12 cellular contexts compared by ENCODE assay signal in the genomic region with DNA sequence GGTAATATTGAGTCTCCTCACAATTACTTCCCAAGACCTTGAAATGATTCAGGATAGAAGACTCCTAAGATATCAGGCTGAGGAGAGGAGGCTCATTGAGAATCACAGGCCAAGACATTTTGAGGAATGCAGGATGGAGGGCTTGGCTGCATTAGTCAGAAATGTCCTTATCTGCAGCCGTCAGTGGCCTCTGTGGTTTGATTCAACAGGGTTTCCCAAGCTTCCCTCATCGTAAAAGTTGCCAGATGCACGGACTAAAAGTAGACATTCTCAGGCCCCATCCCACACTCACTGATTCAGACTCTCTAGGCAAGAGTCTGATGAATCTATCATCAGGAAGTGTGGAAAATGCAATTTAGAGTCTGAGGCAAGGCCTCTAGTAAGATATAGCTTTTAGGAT. TPM values are rescaled to one million over a fixed set of nuclear protein-coding genes. Genes with fewer than 3 reads are reported as not detected.
DNase-seq lines count a peak whose midpoint lies in the region; ATAC-seq and TF ChIP-seq lines count a peak whose summit lies in the region.
"Had no signal": no experiment of that assay in that cellular context is flagged by ENCODE, and none has a peak within 500 bp of the region (broad histone marks: within the 10 kb centered on the region; RNA-seq: fewer than 3 reads in every experiment).

No MANE protein-coding gene starts in this region.

- peak; percentile 94 for DNase-seq in BJ (ENCODE audit: low read depth)
- DNase-seq in MG63 = peak; percentile 55
- peak; percentile 80 for DNase-seq in astrocyte of the cerebellum (ENCODE audit: low read depth)
- DNase-seq in kidney epithelial cell (ENCODE audit: low read depth) = peak; percentile 69
- DNase-seq in COLO668 (lab: John Stamatoyannopoulos, UW; ENCODE audit: unreplicated experiment) = no peak
- no peak for DNase-seq in GM13976 (ENCODE audit: low spot score)
- DNase-seq in NCI-H345 (lab: John Stamatoyannopoulos, UW) = no peak
- DNase-seq: COR-L47, kidney, NCI-H2227 treated with DMSO at 0.1 percent for 48 hours had no signal

- no peak for ATAC-seq in GM18505 (IDR thresholded peaks at IDR 0.05; ENCODE audit: unreplicated experiment)
- ATAC-seq: activated T-helper 17 cell treated with anti-CD3 and anti-CD28 coated beads, Interleukin-2, amount 50 U/mL, for 72 hours had no signal

- H3K36me3 ChIP-seq in BJ (ENCODE audit: control insufficient read depth, insufficient read depth, low read length) (no peaks in the 10 kb centered on the region), MG63 (no peaks in the 10 kb centered on the region), kidney epithelial cell (ENCODE audit: control insufficient read depth, insufficient read depth, low read length) (no peaks in the 10 kb centered on the region)

- H3K27me3 ChIP-seq in BJ (ENCODE audit: control insufficient read depth, insufficient read depth, low read length) = no peaks in the 10 kb centered on the region
- H3K27me3 ChIP-seq in MG63 = no peaks in the 10 kb centered on the region
- no peaks in the 10 kb centered on the region for H3K27me3 ChIP-seq in kidney epithelial cell (ENCODE audit: control insufficient read depth, insufficient read depth, low read length)

- TF ChIP-seq CTCF in BJ (IDR thresholded peaks at IDR 0.05; ENCODE audit: insufficient read depth, low read depth, low read length) (no peak), astrocyte of the cerebellum (IDR thresholded peaks at IDR 0.05; ENCODE audit: low read depth, low read length, missing control alignments) (no peak), kidney epithelial cell (IDR thresholded peaks at IDR 0.05; ENCODE audit: insufficient read depth, low read length, poor library complexity, severe bottlenecking) (no peak), GM13976 (IDR thresholded peaks at IDR 0.05; ENCODE audit: borderline replicate concordance, control extremely low read depth, extremely low read depth, insufficient read depth, missing control alignments) (no peak)

- TF ChIP-seq POLR2A in GM18505 (IDR thresholded peaks at IDR 0.05; ENCODE audit: borderline replicate concordance, extremely low read depth, insufficient read depth, insufficient read length) = no peak

- POLR2A ChIA-PET in BJ (lab: Charles Lee) = no interaction called here

- H3K4me3 ChIP-seq in BJ (ENCODE audit: low read depth, low read length) (no peak overlapping the region), MG63 (no peak overlapping the region), astrocyte of the cerebellum (ENCODE audit: low read depth, low read length) (no peak overlapping the region), kidney epithelial cell (ENCODE audit: low read depth, low read length) (no peak overlapping the region)

- in situ Hi-C loops in astrocyte of the cerebellum (cut with HindIII; ENCODE audit: low sequenced_read_pairs) (no loop called here), GM13976 (cut with MboI; ENCODE audit: low sequenced_read_pairs, unreplicated experiment) (no loop called here)

- CTCF ChIA-PET in BJ (lab: Yijun Ruan, JAX) = interaction anchor here (0.7 to 2.2 kb wide), 4 partner anchors 10 to 98 kb away, joined by 3 to 7 read pairs (median 4); no protein-coding TSS in a partner anchor

- H3K9me3 ChIP-seq in MG63 = no peaks in the 10 kb centered on the region

RNA-seq across cellular contexts. Expression of a gene that starts 34.0 kb away (rescaled TPM):
- 1.9 and 2.0 TPM in 2 replicates for polyA plus RNA-seq in BJ (2011; rRNA removed)
- 0.36 TPM in 1 of 2 replicates, not detected in the other for polyA minus RNA-seq in BJ (2011; rRNA and poly(A)+ RNA removed)
- total RNA-seq in MG63 (2014; rRNA removed; shearing (Covaris generic); ENCODE audit: low replicate concordance) = not detected in 2 replicates
- 1.7 and 2.8 TPM in 2 replicates for total RNA-seq in kidney epithelial cell

Comparison
In these comparisons a context has a peak if more than half of its experiments do, and no peak if none do; other contexts are left out.
1. DNase-seq: peak in BJ (single experiment), MG63 (single experiment), astrocyte of the cerebellum (single experiment) and kidney epithelial cell (single experiment); none in COLO668 (single experiment), GM13976 (single experiment) and NCI-H345 (single experiment).